Comparison of ENCODE assay signal across 25 cellular contexts in the genomic region with DNA sequence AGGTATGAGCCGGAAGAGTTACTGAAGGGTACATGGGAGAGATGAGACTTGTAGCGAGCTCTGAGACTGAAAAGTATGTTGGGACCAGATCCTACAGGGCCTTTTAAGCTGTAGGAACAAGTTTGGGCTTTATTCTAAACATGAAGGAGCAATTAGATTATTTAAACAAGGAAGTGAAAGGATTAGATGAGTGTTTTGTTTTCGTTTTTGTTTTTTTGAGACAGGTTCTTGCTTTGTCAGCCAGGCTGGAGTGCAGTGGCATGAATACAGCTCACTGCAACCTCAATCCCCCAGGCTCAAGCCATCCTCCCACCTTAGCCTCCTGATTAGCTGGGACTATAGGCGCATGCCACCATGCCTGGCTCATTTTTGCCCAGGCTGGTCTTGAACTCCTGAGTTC.
DNase-seq lines count a peak whose midpoint lies in the region; ATAC-seq, FAIRE-seq and TF ChIP-seq lines count a peak whose summit lies in the region.
"Had no signal": no experiment of that assay in that cellular context is flagged by ENCODE, and none has a peak within 500 bp of the region (broad histone marks: within the 10 kb centered on the region; RNA-seq: fewer than 3 reads in every experiment).

No MANE protein-coding gene starts in this region.

- TF ChIP-seq POLR2A in GM12891 (IDR thresholded peaks at IDR 0.05; ENCODE audit: low read depth, low read length), result no peak
- TF ChIP-seq POLR2A in esophagus squamous epithelium (IDR thresholded peaks at IDR 0.05), result no peak

- peaks cover 0 to 6% (median 0%) of the 10 kb centered on the region in 4 donors for H3K27me3 ChIP-seq in esophagus squamous epithelium

- no peaks in the 10 kb centered on the region for H3K36me3 ChIP-seq in esophagus squamous epithelium
- H3K36me3 ChIP-seq: HAP-1 had no signal

- TF ChIP-seq CTCF in D721Med (IDR thresholded peaks at IDR 0.05; ENCODE audit: insufficient read depth, missing control alignments) (no peak), esophagus squamous epithelium (IDR thresholded peaks at IDR 0.05) (no peak)

- intact Hi-C loops in esophagus squamous epithelium (cut with DNase I), result no loop called here

- H3K27ac ChIP-seq in esophagus squamous epithelium, result no peak overlapping the region
- H3K27ac ChIP-seq: A549, C4-2B, RWPE1 had no signal

- ATAC-seq in GM19035 (IDR thresholded peaks at IDR 0.05; ENCODE audit: unreplicated experiment) (peak; percentile 68), HG02571 (IDR thresholded peaks at IDR 0.05; ENCODE audit: unreplicated experiment) (peak; percentile 55), HG03520 (IDR thresholded peaks at IDR 0.05; ENCODE audit: unreplicated experiment) (peak; percentile 78)
- ATAC-seq: A549; stimulated activated effector memory CD8-positive, alpha-beta T cell treated with anti-CD3 and anti-CD28 coated beads, Interleukin-12 subunit alpha, Interleukin-12 subunit beta, amount 100 ng/mL, for 72 hours had no signal

- H3K4me1 ChIP-seq in esophagus squamous epithelium, result peaks cover 3 to 19% (median 7%) of the 10 kb centered on the region in 3 donors
- H3K4me1 ChIP-seq: A549, HAP-1 had no signal

- FAIRE-seq in GM12891 (lab: Jason Lieb, UNC) (no peak), D721Med (lab: Jason Lieb, UNC) (no peak)
- FAIRE-seq: A549, GM19239, small intestine had no signal

- no peak overlapping the region for H3K4me3 ChIP-seq in esophagus squamous epithelium
- H3K4me3 ChIP-seq: A549, HAP-1 had no signal

- H3K9me3 ChIP-seq in esophagus squamous epithelium, result no peaks in the 10 kb centered on the region
- H3K9me3 ChIP-seq: A549, HAP-1 had no signal

- WGBS in esophagus squamous epithelium, 2 donors, result 36 to 61% methylated on average over 4 of the region's 4 CpGs

- no peak for DNase-seq in GM12891 (ENCODE audit: insufficient read length, low spot score)
- DNase-seq in RKO (ENCODE audit: low spot score), result no peak
- no peak for DNase-seq in D721Med (ENCODE audit: insufficient read length, low spot score)
- DNase-seq in esophagus squamous epithelium (lab: John Stamatoyannopoulos, UW), result no peak
- no peak for DNase-seq in NCI-H2171 (lab: John Stamatoyannopoulos, UW)
- DNase-seq: activated CD8-positive, alpha-beta memory T cell treated with anti-CD3 and anti-CD28 coated beads for 24 hours; activated effector memory CD4-positive, alpha-beta T cell treated with Interleukin-2 at 50 U/mL for 16 hours; amygdala; cerebellar nuclear complex; DMS79 treated with DMSO at 0.1 percent for 48 hours; endodermal cell; foreskin fibroblast; NCI-H2081; NCI-H82; small intestine; trophoblast cell had no signal

TF ChIP-seq in GM12891, 5 proteins besides CTCF, POLR2A, EP300 and RAD21:
- no peak for TF ChIP-seq PAX5 (IDR thresholded peaks at IDR 0.05; ENCODE audit: insufficient read depth, low read length, severe bottlenecking)
- peak; percentile 78 for TF ChIP-seq SPI1 (IDR thresholded peaks at IDR 0.05; ENCODE audit: low read depth, low read length)
